Comparison of ENCODE assay signal across 13 cellular contexts in the genomic region with DNA sequence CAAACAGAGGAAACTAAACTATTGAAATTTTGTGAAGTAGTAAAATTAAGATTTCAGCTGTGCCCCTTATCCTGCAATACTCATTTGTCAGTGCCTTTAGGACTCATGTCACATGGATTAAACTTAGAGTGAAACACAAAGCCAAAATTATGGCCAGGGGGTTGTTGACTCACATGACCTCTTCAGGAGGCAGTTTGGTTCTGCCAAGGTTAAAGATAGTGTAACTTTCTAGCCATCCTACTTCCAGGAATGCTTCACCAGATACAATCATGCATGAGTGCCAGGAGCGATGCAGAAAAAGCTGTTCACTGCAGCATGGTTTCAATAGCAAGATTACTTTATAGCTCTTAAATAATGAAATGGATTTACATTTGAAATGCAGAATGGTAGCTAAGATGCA. TPM values are rescaled to one million over a fixed set of nuclear protein-coding genes. Genes with fewer than 3 reads are reported as not detected.
A peak's percentile ranks its signal among the peaks of the same experiment; 100 is the strongest.
DNase-seq lines count a peak whose midpoint lies in the region; ATAC-seq, FAIRE-seq and TF ChIP-seq lines count a peak whose summit lies in the region.
"Not testable (repeated sequence)": the region's sequence is repeated elsewhere in the genome, so short reads cannot be mapped to it uniquely, and the experiment has no call there.
"Had no signal": no experiment of that assay in that cellular context is flagged by ENCODE, and none has a peak within 500 bp of the region (broad histone marks: within the 10 kb centered on the region; RNA-seq: fewer than 3 reads in every experiment).

No MANE protein-coding gene starts in this region.

- DNase-seq in GM18507 (ENCODE audit: extremely low spot score, insufficient read length, low read depth); endothelial cell of umbilical vein (ENCODE audit: low read depth, low spot score); Right ventricle myocardium superior; heart right ventricle; urothelium cell line (ENCODE audit: low spot score): not testable (repeated sequence)

- dilution Hi-C loops in endothelial cell of umbilical vein (cut with MboI; ENCODE audit: extremely low pct_ligation_motif_present, low sequenced_read_pairs), result not testable (repeated sequence)

- not testable (repeated sequence) for H3K9me3 ChIP-seq in endothelial cell of umbilical vein (replicated peaks; ENCODE audit: control insufficient read depth, insufficient read depth, low read length); heart right ventricle

- not testable (repeated sequence) for H3K27ac ChIP-seq in endothelial cell of umbilical vein (ENCODE audit: insufficient read depth, low read depth, low read length); heart right ventricle

- not testable (repeated sequence) for TF ChIP-seq CTCF in endothelial cell of umbilical vein (IDR thresholded peaks at IDR 0.05; ENCODE audit: extremely low read depth in 1 of 2, insufficient read depth in 1 of 2, low read depth in 1 of 2, low read length in 2 of 2); heart right ventricle (IDR thresholded peaks at IDR 0.05)

- CTCF ChIA-PET in endothelial cell of umbilical vein (lab: Charles Lee), result interaction anchor here (0.9 kb wide), 1 partner anchor 24 kb away, joined by 4 read pairs; no protein-coding TSS in a partner anchor

- H3K4me3 ChIP-seq in endothelial cell of umbilical vein (replicated peaks in 1 of 3; ENCODE audit: insufficient read depth in 1 of 3, low read depth in 1 of 3, low read length in 3 of 3); heart right ventricle: not testable (repeated sequence)

- no CpG with 5 or more reads among the region's 1 CpG for WGBS in heart right ventricle, 2 donors

- not testable (repeated sequence) for H2AFZ ChIP-seq in endothelial cell of umbilical vein (ENCODE audit: low read depth, low read length)

- not testable (repeated sequence) for H3K79me2 ChIP-seq in endothelial cell of umbilical vein (ENCODE audit: control insufficient read depth, insufficient read depth, low read length)

- ATAC-seq in Right ventricle myocardium superior (ENCODE audit: poor library complexity) (peak; percentile 76), heart right ventricle (peak in 6 of 8 donors; percentile 19 to 74 (median 51))

- H3K9ac ChIP-seq in endothelial cell of umbilical vein (replicated peaks; ENCODE audit: extremely low read depth, insufficient read depth, low read length), result not testable (repeated sequence)

- not testable (repeated sequence) for H3K4me2 ChIP-seq in endothelial cell of umbilical vein (ENCODE audit: insufficient read depth, low read length)

- not testable (repeated sequence) for H3K36me3 ChIP-seq in endothelial cell of umbilical vein (ENCODE audit: control insufficient read depth in 2 of 2, extremely low read depth in 1 of 2, insufficient read depth in 2 of 2, low read length in 2 of 2); heart right ventricle

- POLR2A ChIA-PET in endothelial cell of umbilical vein (lab: Charles Lee), result not testable (repeated sequence)

- not testable (repeated sequence) for H4K20me1 ChIP-seq in endothelial cell of umbilical vein (replicated peaks; ENCODE audit: control insufficient read depth, extremely low read depth, insufficient read depth, low read length)

- H3K9me1 ChIP-seq in endothelial cell of umbilical vein (replicated peaks; ENCODE audit: control insufficient read depth, extremely low read depth, insufficient read depth, low read length), result not testable (repeated sequence)

- not testable (repeated sequence) for H3K4me1 ChIP-seq in endothelial cell of umbilical vein (ENCODE audit: control insufficient read depth, extremely low read depth, insufficient read depth, low read length); heart right ventricle

- not testable (repeated sequence) for BruUV-seq in endothelial cell of umbilical vein (replicated peaks; lab: Mats Ljungman, UMichigan)

- peak; percentile 38 for FAIRE-seq in GM18507 (lab: Jason Lieb, UNC)
- peak; percentile 48 for FAIRE-seq in endothelial cell of umbilical vein (lab: Jason Lieb, UNC)
- peak; percentile 94 for FAIRE-seq in urothelium cell line (lab: Jason Lieb, UNC)

- intact Hi-C loops in endothelial cell of umbilical vein (cut with micrococcal nuclease); Right ventricle myocardium superior (cut with DNase I); heart right ventricle (cut with DNase I): not testable (repeated sequence)

- not testable (repeated sequence) for TF ChIP-seq POLR2A in endothelial cell of umbilical vein (IDR thresholded peaks at IDR 0.05; ENCODE audit: low read depth, low read length)

- not testable (repeated sequence) for H3K27me3 ChIP-seq in endothelial cell of umbilical vein (ENCODE audit: control insufficient read depth in 2 of 2, insufficient read depth in 2 of 2, low read length in 2 of 2); heart right ventricle

RNA-seq across cellular contexts. Expression of gene CIDEA, which starts 41.9 kb away (rescaled TPM):
- total RNA-seq in endothelial cell of umbilical vein (0.42 and 1.8 TPM in 2 replicates), Right ventricle myocardium superior (0.91 TPM), heart right ventricle (1 to 10 TPM in 4 of 10 donors, under 1 TPM in 4, not detected in 2; 0.37 to 6.8 (median 1.4) TPM)
- polyA plus RNA-seq in endothelial cell of umbilical vein (not detected in 2 replicates), heart right ventricle (1 to 10 TPM in 1 of 2 donors, under 1 TPM in 1; 0.59 to 2.0 TPM)
- polyA plus RNA-seq in endothelial cell of umbilical vein (2011; cell fraction: cytosol; rRNA removed), result not detected in 2 replicates
- polyA plus RNA-seq in endothelial cell of umbilical vein (2011; cell fraction: nucleus; rRNA removed), result not detected in 2 replicates
- not detected in 2 replicates for polyA plus RNA-seq in endothelial cell of umbilical vein (2012)
- polyA minus RNA-seq in endothelial cell of umbilical vein, result not detected in 2 replicates
- polyA minus RNA-seq in endothelial cell of umbilical vein (2011; cell fraction: cytosol; rRNA and poly(A)+ RNA removed), result not detected
- not detected in 2 replicates for polyA minus RNA-seq in endothelial cell of umbilical vein (2011; cell fraction: nucleus; rRNA and poly(A)+ RNA removed)
- total RNA-seq: A673; CD4-positive, alpha-beta memory T cell; CD4-positive, CD25-positive, alpha-beta regulatory T cell; CD8-positive, alpha-beta memory T cell; Daoy; G401; GM12878 had no signal
- polyA plus RNA-seq: CD14-positive monocyte; CD4-positive, alpha-beta memory T cell; CD4-positive, CD25-positive, alpha-beta regulatory T cell; CD8-positive, alpha-beta memory T cell; GM12878 had no signal
